In genomic region chr15:65054333-65055200, GRCh38 we compare ENCODE assay signal across 8 cellular contexts. TPM values are rescaled to one million over a fixed set of nuclear protein-coding genes. Genes with fewer than 3 reads are reported as not detected.
DNase-seq lines count a peak whose midpoint lies in the region; ATAC-seq, FAIRE-seq and TF ChIP-seq lines count a peak whose summit lies in the region.

No MANE protein-coding gene starts in this region.

- no peaks in the 10 kb centered on the region for H3K9me3 Mint-ChIP-seq in activated T-helper 1 cell treated with anti-CD3 and anti-CD28 coated beads, Interleukin-12 subunit alpha, Interleukin-12 subunit beta, Interleukin-2, Interleukin-4 antibody, amounts not matched to agents 30 ng/mL and 10 ng/mL and 1 ng/mL, durations not matched to agents 14 hours and 24 hours and 36 hours

- no peak overlapping the region for H3K4me3 Mint-ChIP-seq in activated T-helper 1 cell treated with anti-CD3 and anti-CD28 coated beads, Interleukin-12 subunit alpha, Interleukin-12 subunit beta, Interleukin-2, Interleukin-4 antibody, amounts not matched to agents 30 ng/mL and 10 ng/mL and 1 ng/mL, durations not matched to agents 14 hours and 24 hours and 36 hours

- no peaks in the 10 kb centered on the region for H3K27me3 Mint-ChIP-seq in activated T-helper 1 cell treated with anti-CD3 and anti-CD28 coated beads, Interleukin-12 subunit alpha, Interleukin-12 subunit beta, Interleukin-2, Interleukin-4 antibody, amounts not matched to agents 30 ng/mL and 10 ng/mL and 1 ng/mL, durations not matched to agents 14 hours and 24 hours and 36 hours (ENCODE audit: insufficient read depth)

- TF ChIP-seq POLR2A in upper lobe of left lung (IDR thresholded peaks at IDR 0.05): no peak

- peak; percentile 50 for ATAC-seq in HG03354 (IDR thresholded peaks at IDR 0.05; ENCODE audit: poor library complexity, severe bottlenecking, unreplicated experiment)
- peak; percentile 73 to 85 for ATAC-seq in upper lobe of left lung (ENCODE audit: low FRiP score in 2 of 2)
- ATAC-seq in HG02870 (IDR thresholded peaks at IDR 0.05; ENCODE audit: unreplicated experiment): no peak

- H3K9me3 ChIP-seq in neutrophil (no peaks in the 10 kb centered on the region), upper lobe of left lung (no peaks in the 10 kb centered on the region)

- H3K4me3 ChIP-seq in fibroblast of villous mesenchyme (ENCODE audit: low read depth, low read length): no peak overlapping the region
- no peak overlapping the region for H3K4me3 ChIP-seq in neutrophil (ENCODE audit: low read depth in 1 of 2, low read length in 1 of 2)
- no peak overlapping the region for H3K4me3 ChIP-seq in upper lobe of left lung

- TF ChIP-seq CTCF in D721Med (IDR thresholded peaks at IDR 0.05; ENCODE audit: insufficient read depth, missing control alignments) (peak; percentile 93), fibroblast of villous mesenchyme (IDR thresholded peaks at IDR 0.05; ENCODE audit: insufficient read depth, low read depth, low read length) (peak; percentile 95), neutrophil (IDR thresholded peaks at IDR 0.05) (peak; percentile 48), upper lobe of left lung (IDR thresholded peaks at IDR 0.05) (peak; percentile 72 to 92 (median 88))

- H3K36me3 ChIP-seq in neutrophil (no peaks in the 10 kb centered on the region), upper lobe of left lung (peaks cover 0 to 8% (median 1%) of the 10 kb centered on the region in 4 donors)

- peaks cover 16% of the 10 kb centered on the region for H3K27me3 ChIP-seq in neutrophil
- H3K27me3 ChIP-seq in upper lobe of left lung: no peaks in the 10 kb centered on the region

- peaks cover 14% of the 10 kb centered on the region for H3K4me1 Mint-ChIP-seq in activated T-helper 1 cell treated with anti-CD3 and anti-CD28 coated beads, Interleukin-12 subunit alpha, Interleukin-12 subunit beta, Interleukin-2, Interleukin-4 antibody, amounts not matched to agents 30 ng/mL and 10 ng/mL and 1 ng/mL, durations not matched to agents 14 hours and 24 hours and 36 hours (ENCODE audit: low read depth)

- no peak for FAIRE-seq in D721Med (lab: Jason Lieb, UNC)

- no peaks in the 10 kb centered on the region for H3K36me3 Mint-ChIP-seq in activated T-helper 1 cell treated with anti-CD3 and anti-CD28 coated beads, Interleukin-12 subunit alpha, Interleukin-12 subunit beta, Interleukin-2, Interleukin-4 antibody, amounts not matched to agents 30 ng/mL and 10 ng/mL and 1 ng/mL, durations not matched to agents 14 hours and 24 hours and 36 hours (ENCODE audit: low read depth)

- no peak overlapping the region for H3K27ac Mint-ChIP-seq in activated T-helper 1 cell treated with anti-CD3 and anti-CD28 coated beads, Interleukin-12 subunit alpha, Interleukin-12 subunit beta, Interleukin-2, Interleukin-4 antibody, amounts not matched to agents 30 ng/mL and 10 ng/mL and 1 ng/mL, durations not matched to agents 14 hours and 24 hours and 36 hours

- TF ChIP-seq EP300 in upper lobe of left lung (IDR thresholded peaks at IDR 0.05): no peak

- intact Hi-C loops in activated T-helper 1 cell treated with anti-CD3 and anti-CD28 coated beads, Interleukin-12 subunit alpha, Interleukin-12 subunit beta, Interleukin-2, Interleukin-4 antibody, amounts not matched to agents 30 ng/mL and 10 ng/mL and 1 ng/mL, durations not matched to agents 14 hours and 24 hours and 36 hours (cut with micrococcal nuclease): loop anchor here (1.0 to 2.0 kb wide), 4 partner anchors 24 to 331 kb away; no protein-coding TSS in a partner anchor

- peaks cover 10 to 11% of the 10 kb centered on the region in 2 experiments for H3K4me1 ChIP-seq in neutrophil (ENCODE audit: control insufficient read depth in 1 of 2, insufficient read depth in 1 of 2, low read depth in 1 of 2, low read length in 1 of 2)
- peaks cover 9 to 22% (median 14%) of the 10 kb centered on the region in 4 donors for H3K4me1 ChIP-seq in upper lobe of left lung

- no peak overlapping the region for H3K27ac ChIP-seq in neutrophil
- H3K27ac ChIP-seq in upper lobe of left lung: peak overlapping the region; percentile 7 to 53 (median 34)

- 66 to 76% methylated on average over 17 to 24 of the region's 26 CpGs for WGBS in upper lobe of left lung, 2 donors

- peak; percentile 87 for DNase-seq in D721Med (ENCODE audit: insufficient read length, low spot score)
- DNase-seq in OCI-M1 (lab: John Stamatoyannopoulos, UW): peak; percentile 72
- DNase-seq in activated T-helper 1 cell treated with anti-CD3 and anti-CD28 coated beads, Interleukin-12 subunit alpha, Interleukin-12 subunit beta, Interleukin-2, Interleukin-4 antibody, amounts not matched to agents 30 ng/mL and 10 ng/mL and 1 ng/mL, durations not matched to agents 14 hours and 24 hours and 36 hours (ENCODE audit: low spot score): peak; percentile 21
- DNase-seq in fibroblast of villous mesenchyme (ENCODE audit: low read depth): peak; percentile 70
- peak; percentile 70 to 81 for DNase-seq in upper lobe of left lung

RNA-seq across cellular contexts. Expression of gene SLC51B, which starts 9.4 kb away (rescaled TPM):
- not detected in 2 replicates for total RNA-seq in activated T-helper 1 cell treated with anti-CD3 and anti-CD28 coated beads, Interleukin-12 subunit alpha, Interleukin-12 subunit beta, Interleukin-2, Interleukin-4 antibody, amounts not matched to agents 30 ng/mL and 10 ng/mL and 1 ng/mL, durations not matched to agents 14 hours and 24 hours and 36 hours
- not detected in 2 replicates for total RNA-seq in fibroblast of villous mesenchyme
- total RNA-seq in upper lobe of left lung: 1 to 10 TPM in 3 of 6 donors, under 1 TPM in 1, not detected in 2; 0.69 to 6.6 (median 4.4) TPM

RNA-seq across cellular contexts. Expression of gene RASL12, which starts 13.2 kb away (rescaled TPM):
- not detected in 2 replicates for total RNA-seq in activated T-helper 1 cell treated with anti-CD3 and anti-CD28 coated beads, Interleukin-12 subunit alpha, Interleukin-12 subunit beta, Interleukin-2, Interleukin-4 antibody, amounts not matched to agents 30 ng/mL and 10 ng/mL and 1 ng/mL, durations not matched to agents 14 hours and 24 hours and 36 hours
- under 0.01 and 2.9 TPM in 2 replicates for total RNA-seq in fibroblast of villous mesenchyme
- 10 to 100 TPM; 12.8 to 49.9 (median 24.9) TPM for total RNA-seq in upper lobe of left lung

RNA-seq across cellular contexts. Expression of gene KBTBD13, which starts 22.0 kb away (rescaled TPM):
- not detected in 2 replicates for total RNA-seq in activated T-helper 1 cell treated with anti-CD3 and anti-CD28 coated beads, Interleukin-12 subunit alpha, Interleukin-12 subunit beta, Interleukin-2, Interleukin-4 antibody, amounts not matched to agents 30 ng/mL and 10 ng/mL and 1 ng/mL, durations not matched to agents 14 hours and 24 hours and 36 hours
- not detected in 2 replicates for total RNA-seq in fibroblast of villous mesenchyme
- not detected for total RNA-seq in upper lobe of left lung

RNA-seq across cellular contexts. Expression of gene MTFMT, which starts 25.1 kb away (rescaled TPM):
- total RNA-seq in activated T-helper 1 cell treated with anti-CD3 and anti-CD28 coated beads, Interleukin-12 subunit alpha, Interleukin-12 subunit beta, Interleukin-2, Interleukin-4 antibody, amounts not matched to agents 30 ng/mL and 10 ng/mL and 1 ng/mL, durations not matched to agents 14 hours and 24 hours and 36 hours: 18.8 and 21.1 TPM in 2 replicates
- 18.0 and 30.7 TPM in 2 replicates for total RNA-seq in fibroblast of villous mesenchyme
- 10 to 100 TPM; 15.8 to 35.6 (median 25.5) TPM for total RNA-seq in upper lobe of left lung

Comparison
In these comparisons a context has a peak if more than half of its experiments do, and no peak if none do; other contexts are left out.
1. DNase-seq: peak in every context shown above with its lines; median percentile 87 in D721Med; 76 in upper lobe of left lung; 72 in OCI-M1; 70 in fibroblast of villous mesenchyme; 21 in activated T-helper 1 cell treated with anti-CD3 and anti-CD28 coated beads, Interleukin-12 subunit alpha, Interleukin-12 subunit beta, Interleukin-2, Interleukin-4 antibody, amounts not matched to agents 30 ng/mL and 10 ng/mL and 1 ng/mL, durations not matched to agents 14 hours and 24 hours and 36 hours.